Comparison of ENCODE assay signal across 8 cellular contexts in genomic region chr4:42519803-42520417, GRCh38.
A peak's percentile ranks its signal among the peaks of the same experiment; 100 is the strongest.
DNase-seq lines count a peak whose midpoint lies in the region; TF ChIP-seq lines count a peak whose summit lies in the region.

No MANE protein-coding gene starts in this region.

- BruUV-seq in MCF 10A (replicated peaks; lab: Mats Ljungman, UMichigan), result no TSS peak

- H3K4me1 Mint-ChIP-seq in MCF 10A (ENCODE audit: insufficient read depth, unreplicated experiment), result peaks cover 4% of the 10 kb centered on the region

- no peaks in the 10 kb centered on the region for H3K27me3 Mint-ChIP-seq in MCF 10A (ENCODE audit: insufficient read depth, unreplicated experiment)

- no peaks in the 10 kb centered on the region for H3K36me3 ChIP-seq in SJCRH30

- POLR2A ChIA-PET in MCF 10A (lab: Yijun Ruan, JAX), result interaction anchor here (1.4 to 1.5 kb wide), 2 partner anchors 148 to 237 kb away, joined by 4 to 5 read pairs; no protein-coding TSS in a partner anchor

- no peak overlapping the region for H3K4me3 Mint-ChIP-seq in MCF 10A (ENCODE audit: unreplicated experiment)

- DNase-seq in AG09309 (ENCODE audit: low read depth) (peak; percentile 2), GM12864 (ENCODE audit: low read depth) (peak; percentile 29), HPDE6-E6E7 (ENCODE audit: extremely low spot score) (peak; percentile 6), SJCRH30 (peak; percentile 30 to 67), MCF 10A (ENCODE audit: unreplicated experiment) (peak; percentile 59), kidney tubule cell (ENCODE audit: low spot score) (peak; percentile 59), GOT3 (lab: John Stamatoyannopoulos, UW) (no peak)
- peak in 2 of 3 donors; percentile 25 to 28 for DNase-seq in stimulated activated CD4-positive, alpha-beta T cell treated with anti-CD3 and anti-CD28 coated beads, TNF-alpha, amount 100 ng/mL, for 48 hours (ENCODE audit: low read depth in 3 of 3)

- intact Hi-C loops in MCF 10A (cut with micrococcal nuclease), result loop anchor here (1.0 to 10.0 kb wide), 4 partner anchors 119 to 635 kb away; no protein-coding TSS in a partner anchor

- CTCF ChIA-PET in MCF 10A (lab: Yijun Ruan, JAX), result interaction anchor here (0.6 to 6.7 kb wide), 45 partner anchors 8 to 828 kb away, joined by 3 to 220 read pairs (median 4); no protein-coding TSS in a partner anchor

- peaks cover 4% of the 10 kb centered on the region for H3K27me3 ChIP-seq in SJCRH30

- H3K4me3 ChIP-seq in AG09309 (ENCODE audit: control insufficient read depth, low read depth, low read length) (no peak overlapping the region), GM12864 (ENCODE audit: low read depth, low read length) (no peak overlapping the region), SJCRH30 (no peak overlapping the region)

- no peaks in the 10 kb centered on the region for H3K4me1 ChIP-seq in SJCRH30

- no peaks in the 10 kb centered on the region for H3K9me3 Mint-ChIP-seq in MCF 10A (ENCODE audit: unreplicated experiment)

- H3K9me3 ChIP-seq in SJCRH30 (replicated peaks), result no peaks in the 10 kb centered on the region

- H3K27ac Mint-ChIP-seq in MCF 10A (ENCODE audit: low read depth, unreplicated experiment), result no peak overlapping the region

- H3K27ac ChIP-seq in SJCRH30, result no peak overlapping the region

- peaks cover 6% of the 10 kb centered on the region for H3K36me3 Mint-ChIP-seq in MCF 10A (ENCODE audit: insufficient read depth, unreplicated experiment)

- TF ChIP-seq CTCF in AG09309 (IDR thresholded peaks at IDR 0.05; ENCODE audit: control insufficient read depth, insufficient read depth, low read depth, low read length, missing control alignments) (peak; percentile 48), GM12864 (IDR thresholded peaks at IDR 0.05; ENCODE audit: low read depth, low read length, missing control alignments) (peak; percentile 34), MCF 10A (IDR thresholded peaks at IDR 0.05; ENCODE audit: unreplicated experiment) (peak; percentile 40)
